Comparison of ENCODE assay signal across 1 cellular context in genomic region chr21:34796518-34797201, GRCh38.
TF ChIP-seq lines count a peak whose summit lies in the region.

No MANE protein-coding gene starts in this region.

TF ChIP-seq in HEK293, 187 proteins besides CTCF, POLR2A, EP300 and RAD21 (continued from another document):
- TF ChIP-seq, protein P1, sequence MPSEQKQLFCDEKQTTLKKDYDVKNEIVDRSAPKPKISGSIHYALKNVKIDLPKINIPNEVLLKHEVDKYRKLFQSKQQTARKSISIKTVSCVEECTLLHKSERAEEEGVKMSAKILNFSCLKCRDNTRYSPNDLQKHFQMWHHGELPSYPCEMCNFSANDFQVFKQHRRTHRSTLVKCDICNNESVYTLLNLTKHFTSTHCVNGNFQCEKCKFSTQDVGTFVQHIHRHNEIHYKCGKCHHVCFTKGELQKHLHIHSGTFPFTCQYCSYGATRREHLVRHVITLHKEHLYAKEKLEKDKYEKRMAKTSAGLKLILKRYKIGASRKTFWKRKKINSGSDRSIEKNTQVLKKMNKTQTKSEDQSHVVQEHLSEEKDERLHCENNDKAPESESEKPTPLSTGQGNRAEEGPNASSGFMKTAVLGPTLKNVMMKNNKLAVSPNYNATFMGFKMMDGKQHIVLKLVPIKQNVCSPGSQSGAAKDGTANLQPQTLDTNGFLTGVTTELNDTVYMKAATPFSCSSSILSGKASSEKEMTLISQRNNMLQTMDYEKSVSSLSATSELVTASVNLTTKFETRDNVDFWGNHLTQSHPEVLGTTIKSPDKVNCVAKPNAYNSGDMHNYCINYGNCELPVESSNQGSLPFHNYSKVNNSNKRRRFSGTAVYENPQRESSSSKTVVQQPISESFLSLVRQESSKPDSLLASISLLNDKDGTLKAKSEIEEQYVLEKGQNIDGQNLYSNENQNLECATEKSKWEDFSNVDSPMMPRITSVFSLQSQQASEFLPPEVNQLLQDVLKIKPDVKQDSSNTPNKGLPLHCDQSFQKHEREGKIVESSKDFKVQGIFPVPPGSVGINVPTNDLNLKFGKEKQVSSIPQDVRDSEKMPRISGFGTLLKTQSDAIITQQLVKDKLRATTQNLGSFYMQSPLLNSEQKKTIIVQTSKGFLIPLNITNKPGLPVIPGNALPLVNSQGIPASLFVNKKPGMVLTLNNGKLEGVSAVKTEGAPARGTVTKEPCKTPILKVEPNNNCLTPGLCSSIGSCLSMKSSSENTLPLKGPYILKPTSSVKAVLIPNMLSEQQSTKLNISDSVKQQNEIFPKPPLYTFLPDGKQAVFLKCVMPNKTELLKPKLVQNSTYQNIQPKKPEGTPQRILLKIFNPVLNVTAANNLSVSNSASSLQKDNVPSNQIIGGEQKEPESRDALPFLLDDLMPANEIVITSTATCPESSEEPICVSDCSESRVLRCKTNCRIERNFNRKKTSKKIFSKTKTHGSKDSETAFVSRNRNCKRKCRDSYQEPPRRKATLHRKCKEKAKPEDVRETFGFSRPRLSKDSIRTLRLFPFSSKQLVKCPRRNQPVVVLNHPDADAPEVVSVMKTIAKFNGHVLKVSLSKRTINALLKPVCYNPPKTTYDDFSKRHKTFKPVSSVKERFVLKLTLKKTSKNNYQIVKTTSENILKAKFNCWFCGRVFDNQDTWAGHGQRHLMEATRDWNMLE (tag by site-specific recombination; conservative IDR thresholded peaks at IDR 0.05; ENCODE audit: low read depth) = no peak
- TF ChIP-seq ZFHX2 (tag by site-specific recombination; conservative IDR thresholded peaks at IDR 0.05) (0 out of 2 replicates have a peak, but pooled peaks have one; percentile 25), ZBTB1 (tag by site-specific recombination; IDR thresholded peaks at IDR 0.05) (no peak), TCF7L2 (IDR thresholded peaks at IDR 0.05; ENCODE audit: borderline replicate concordance, low read depth, low read length) (peak; percentile 65), ZNF514 (tag by site-specific recombination; IDR thresholded peaks at IDR 0.05) (no peak), ZBTB44 (tag by site-specific recombination; IDR thresholded peaks at IDR 0.05) (no peak), SP2 (tag by site-specific recombination; IDR thresholded peaks at IDR 0.05) (no peak), ZNF175 (tag by site-specific recombination; IDR thresholded peaks at IDR 0.05) (no peak), ZBTB17 (tag by site-specific recombination; IDR thresholded peaks at IDR 0.05) (no peak), ZNF266 (tag by site-specific recombination; IDR thresholded peaks at IDR 0.05; ENCODE audit: low read depth) (no peak), ZXDB (tag by site-specific recombination; IDR thresholded peaks at IDR 0.05) (no peak), YY1 (tag by site-specific recombination; IDR thresholded peaks at IDR 0.05) (no peak), ZNF324 (tag by site-specific recombination; IDR thresholded peaks at IDR 0.05) (no peak), ZNF624 (tag by site-specific recombination; IDR thresholded peaks at IDR 0.05) (no peak), ZNF391 (tag by site-specific recombination; IDR thresholded peaks at IDR 0.05; ENCODE audit: borderline replicate concordance, low read depth) (no peak), ZNF629 (tag by site-specific recombination; IDR thresholded peaks at IDR 0.05) (no peak), MYNN (tag by site-specific recombination; IDR thresholded peaks at IDR 0.05; ENCODE audit: borderline replicate concordance) (no peak), OSR2 (tag by site-specific recombination; IDR thresholded peaks at IDR 0.05) (peak; percentile 19; the same call in 1 of the 2 replicates), ZNF239 (tag by site-specific recombination; IDR thresholded peaks at IDR 0.05) (no peak), ZNF211 (tag by site-specific recombination; IDR thresholded peaks at IDR 0.05; ENCODE audit: low read depth) (no peak), KLF7 (tag by site-specific recombination; IDR thresholded peaks at IDR 0.05; ENCODE audit: borderline replicate concordance) (no peak)
